In the genomic region with DNA sequence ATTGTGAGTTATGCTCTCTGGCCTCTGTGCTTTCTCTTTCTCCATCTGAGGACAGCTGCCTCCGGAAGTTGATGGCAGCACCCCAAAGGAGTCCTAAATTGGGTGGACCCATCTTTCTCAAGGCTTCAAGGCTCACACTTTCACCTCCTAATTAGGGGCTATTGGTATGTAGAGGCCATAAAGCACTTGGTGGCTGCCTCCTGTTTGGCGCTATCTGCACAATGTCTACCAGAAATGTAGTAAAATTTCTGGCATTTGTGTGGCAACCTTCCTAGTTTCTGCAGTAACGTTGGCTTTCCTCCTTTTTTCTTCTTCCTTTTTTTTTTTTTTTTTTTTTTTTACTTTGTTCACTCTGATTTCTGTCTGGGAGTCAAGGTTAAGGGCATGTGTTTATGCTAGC, we compare ENCODE assay signal across 1 cellular context.
TF ChIP-seq lines count a peak whose summit lies in the region.

No MANE protein-coding gene starts in this region.

TF ChIP-seq in GM23338, 12 proteins besides CTCF, POLR2A, EP300 and RAD21:
- TF ChIP-seq, protein P1, sequence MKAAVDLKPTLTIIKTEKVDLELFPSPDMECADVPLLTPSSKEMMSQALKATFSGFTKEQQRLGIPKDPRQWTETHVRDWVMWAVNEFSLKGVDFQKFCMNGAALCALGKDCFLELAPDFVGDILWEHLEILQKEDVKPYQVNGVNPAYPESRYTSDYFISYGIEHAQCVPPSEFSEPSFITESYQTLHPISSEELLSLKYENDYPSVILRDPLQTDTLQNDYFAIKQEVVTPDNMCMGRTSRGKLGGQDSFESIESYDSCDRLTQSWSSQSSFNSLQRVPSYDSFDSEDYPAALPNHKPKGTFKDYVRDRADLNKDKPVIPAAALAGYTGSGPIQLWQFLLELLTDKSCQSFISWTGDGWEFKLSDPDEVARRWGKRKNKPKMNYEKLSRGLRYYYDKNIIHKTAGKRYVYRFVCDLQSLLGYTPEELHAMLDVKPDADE (IDR thresholded peaks at IDR 0.05): no peak
- no peak for TF ChIP-seq POLR2AphosphoS5 (IDR thresholded peaks at IDR 0.05; ENCODE audit: low read depth)
- TF ChIP-seq, protein P2, sequence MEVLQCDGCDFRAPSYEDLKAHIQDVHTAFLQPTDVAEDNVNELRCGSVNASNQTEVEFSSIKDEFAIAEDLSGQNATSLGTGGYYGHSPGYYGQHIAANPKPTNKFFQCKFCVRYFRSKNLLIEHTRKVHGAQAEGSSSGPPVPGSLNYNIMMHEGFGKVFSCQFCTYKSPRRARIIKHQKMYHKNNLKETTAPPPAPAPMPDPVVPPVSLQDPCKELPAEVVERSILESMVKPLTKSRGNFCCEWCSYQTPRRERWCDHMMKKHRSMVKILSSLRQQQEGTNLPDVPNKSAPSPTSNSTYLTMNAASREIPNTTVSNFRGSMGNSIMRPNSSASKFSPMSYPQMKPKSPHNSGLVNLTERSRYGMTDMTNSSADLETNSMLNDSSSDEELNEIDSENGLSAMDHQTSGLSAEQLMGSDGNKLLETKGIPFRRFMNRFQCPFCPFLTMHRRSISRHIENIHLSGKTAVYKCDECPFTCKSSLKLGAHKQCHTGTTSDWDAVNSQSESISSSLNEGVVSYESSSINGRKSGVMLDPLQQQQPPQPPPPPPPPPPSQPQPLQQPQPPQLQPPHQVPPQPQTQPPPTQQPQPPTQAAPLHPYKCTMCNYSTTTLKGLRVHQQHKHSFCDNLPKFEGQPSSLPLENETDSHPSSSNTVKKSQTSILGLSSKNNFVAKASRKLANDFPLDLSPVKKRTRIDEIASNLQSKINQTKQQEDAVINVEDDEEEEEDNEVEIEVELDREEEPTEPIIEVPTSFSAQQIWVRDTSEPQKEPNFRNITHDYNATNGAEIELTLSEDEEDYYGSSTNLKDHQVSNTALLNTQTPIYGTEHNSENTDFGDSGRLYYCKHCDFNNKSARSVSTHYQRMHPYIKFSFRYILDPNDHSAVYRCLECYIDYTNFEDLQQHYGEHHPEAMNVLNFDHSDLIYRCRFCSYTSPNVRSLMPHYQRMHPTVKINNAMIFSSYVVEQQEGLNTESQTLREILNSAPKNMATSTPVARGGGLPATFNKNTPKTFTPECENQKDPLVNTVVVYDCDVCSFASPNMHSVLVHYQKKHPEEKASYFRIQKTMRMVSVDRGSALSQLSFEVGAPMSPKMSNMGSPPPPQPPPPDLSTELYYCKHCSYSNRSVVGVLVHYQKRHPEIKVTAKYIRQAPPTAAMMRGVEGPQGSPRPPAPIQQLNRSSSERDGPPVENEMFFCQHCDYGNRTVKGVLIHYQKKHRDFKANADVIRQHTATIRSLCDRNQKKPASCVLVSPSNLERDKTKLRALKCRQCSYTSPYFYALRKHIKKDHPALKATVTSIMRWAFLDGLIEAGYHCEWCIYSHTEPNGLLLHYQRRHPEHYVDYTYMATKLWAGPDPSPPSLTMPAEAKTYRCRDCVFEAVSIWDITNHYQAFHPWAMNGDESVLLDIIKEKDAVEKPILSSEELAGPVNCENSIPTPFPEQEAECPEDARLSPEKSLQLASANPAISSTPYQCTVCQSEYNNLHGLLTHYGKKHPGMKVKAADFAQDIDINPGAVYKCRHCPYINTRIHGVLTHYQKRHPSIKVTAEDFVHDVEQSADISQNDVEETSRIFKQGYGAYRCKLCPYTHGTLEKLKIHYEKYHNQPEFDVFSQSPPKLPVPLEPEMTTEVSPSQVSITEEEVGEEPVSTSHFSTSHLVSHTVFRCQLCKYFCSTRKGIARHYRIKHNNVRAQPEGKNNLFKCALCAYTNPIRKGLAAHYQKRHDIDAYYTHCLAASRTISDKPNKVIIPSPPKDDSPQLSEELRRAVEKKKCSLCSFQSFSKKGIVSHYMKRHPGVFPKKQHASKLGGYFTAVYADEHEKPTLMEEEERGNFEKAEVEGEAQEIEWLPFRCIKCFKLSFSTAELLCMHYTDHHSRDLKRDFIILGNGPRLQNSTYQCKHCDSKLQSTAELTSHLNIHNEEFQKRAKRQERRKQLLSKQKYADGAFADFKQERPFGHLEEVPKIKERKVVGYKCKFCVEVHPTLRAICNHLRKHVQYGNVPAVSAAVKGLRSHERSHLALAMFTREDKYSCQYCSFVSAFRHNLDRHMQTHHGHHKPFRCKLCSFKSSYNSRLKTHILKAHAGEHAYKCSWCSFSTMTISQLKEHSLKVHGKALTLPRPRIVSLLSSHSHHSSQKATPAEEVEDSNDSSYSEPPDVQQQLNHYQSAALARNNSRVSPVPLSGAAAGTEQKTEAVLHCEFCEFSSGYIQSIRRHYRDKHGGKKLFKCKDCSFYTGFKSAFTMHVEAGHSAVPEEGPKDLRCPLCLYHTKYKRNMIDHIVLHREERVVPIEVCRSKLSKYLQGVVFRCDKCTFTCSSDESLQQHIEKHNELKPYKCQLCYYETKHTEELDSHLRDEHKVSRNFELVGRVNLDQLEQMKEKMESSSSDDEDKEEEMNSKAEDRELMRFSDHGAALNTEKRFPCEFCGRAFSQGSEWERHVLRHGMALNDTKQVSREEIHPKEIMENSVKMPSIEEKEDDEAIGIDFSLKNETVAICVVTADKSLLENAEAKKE (CRISPR knock-in tag; IDR thresholded peaks at IDR 0.05): no peak
- TF ChIP-seq, protein P3, sequence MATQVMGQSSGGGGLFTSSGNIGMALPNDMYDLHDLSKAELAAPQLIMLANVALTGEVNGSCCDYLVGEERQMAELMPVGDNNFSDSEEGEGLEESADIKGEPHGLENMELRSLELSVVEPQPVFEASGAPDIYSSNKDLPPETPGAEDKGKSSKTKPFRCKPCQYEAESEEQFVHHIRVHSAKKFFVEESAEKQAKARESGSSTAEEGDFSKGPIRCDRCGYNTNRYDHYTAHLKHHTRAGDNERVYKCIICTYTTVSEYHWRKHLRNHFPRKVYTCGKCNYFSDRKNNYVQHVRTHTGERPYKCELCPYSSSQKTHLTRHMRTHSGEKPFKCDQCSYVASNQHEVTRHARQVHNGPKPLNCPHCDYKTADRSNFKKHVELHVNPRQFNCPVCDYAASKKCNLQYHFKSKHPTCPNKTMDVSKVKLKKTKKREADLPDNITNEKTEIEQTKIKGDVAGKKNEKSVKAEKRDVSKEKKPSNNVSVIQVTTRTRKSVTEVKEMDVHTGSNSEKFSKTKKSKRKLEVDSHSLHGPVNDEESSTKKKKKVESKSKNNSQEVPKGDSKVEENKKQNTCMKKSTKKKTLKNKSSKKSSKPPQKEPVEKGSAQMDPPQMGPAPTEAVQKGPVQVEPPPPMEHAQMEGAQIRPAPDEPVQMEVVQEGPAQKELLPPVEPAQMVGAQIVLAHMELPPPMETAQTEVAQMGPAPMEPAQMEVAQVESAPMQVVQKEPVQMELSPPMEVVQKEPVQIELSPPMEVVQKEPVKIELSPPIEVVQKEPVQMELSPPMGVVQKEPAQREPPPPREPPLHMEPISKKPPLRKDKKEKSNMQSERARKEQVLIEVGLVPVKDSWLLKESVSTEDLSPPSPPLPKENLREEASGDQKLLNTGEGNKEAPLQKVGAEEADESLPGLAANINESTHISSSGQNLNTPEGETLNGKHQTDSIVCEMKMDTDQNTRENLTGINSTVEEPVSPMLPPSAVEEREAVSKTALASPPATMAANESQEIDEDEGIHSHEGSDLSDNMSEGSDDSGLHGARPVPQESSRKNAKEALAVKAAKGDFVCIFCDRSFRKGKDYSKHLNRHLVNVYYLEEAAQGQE (IDR thresholded peaks at IDR 0.05; ENCODE audit: unreplicated experiment): no peak
- TF ChIP-seq EZH2phosphoT487 (IDR thresholded peaks at IDR 0.05; ENCODE audit: unreplicated experiment): no peak
- TF ChIP-seq CREB1 (CRISPR knock-in tag; IDR thresholded peaks at IDR 0.05; ENCODE audit: low read depth): no peak
- TF ChIP-seq STAT1 (IDR thresholded peaks at IDR 0.05; ENCODE audit: unreplicated experiment): no peak
- TF ChIP-seq EZH2 (IDR thresholded peaks at IDR 0.05; ENCODE audit: low read depth, unreplicated experiment): no peak
- TF ChIP-seq JUNB (IDR thresholded peaks at IDR 0.05; ENCODE audit: unreplicated experiment): no peak
- TF ChIP-seq NANOG (IDR thresholded peaks at IDR 0.05; ENCODE audit: borderline replicate concordance): no peak
- TF ChIP-seq ZNF114 (CRISPR knock-in tag; IDR thresholded peaks at IDR 0.05): no peak
- TF ChIP-seq ZNF331 (CRISPR knock-in tag; IDR thresholded peaks at IDR 0.05; ENCODE audit: low read depth): no peak
